Comparison of ENCODE assay signal across 1 cellular context in the genomic region with DNA sequence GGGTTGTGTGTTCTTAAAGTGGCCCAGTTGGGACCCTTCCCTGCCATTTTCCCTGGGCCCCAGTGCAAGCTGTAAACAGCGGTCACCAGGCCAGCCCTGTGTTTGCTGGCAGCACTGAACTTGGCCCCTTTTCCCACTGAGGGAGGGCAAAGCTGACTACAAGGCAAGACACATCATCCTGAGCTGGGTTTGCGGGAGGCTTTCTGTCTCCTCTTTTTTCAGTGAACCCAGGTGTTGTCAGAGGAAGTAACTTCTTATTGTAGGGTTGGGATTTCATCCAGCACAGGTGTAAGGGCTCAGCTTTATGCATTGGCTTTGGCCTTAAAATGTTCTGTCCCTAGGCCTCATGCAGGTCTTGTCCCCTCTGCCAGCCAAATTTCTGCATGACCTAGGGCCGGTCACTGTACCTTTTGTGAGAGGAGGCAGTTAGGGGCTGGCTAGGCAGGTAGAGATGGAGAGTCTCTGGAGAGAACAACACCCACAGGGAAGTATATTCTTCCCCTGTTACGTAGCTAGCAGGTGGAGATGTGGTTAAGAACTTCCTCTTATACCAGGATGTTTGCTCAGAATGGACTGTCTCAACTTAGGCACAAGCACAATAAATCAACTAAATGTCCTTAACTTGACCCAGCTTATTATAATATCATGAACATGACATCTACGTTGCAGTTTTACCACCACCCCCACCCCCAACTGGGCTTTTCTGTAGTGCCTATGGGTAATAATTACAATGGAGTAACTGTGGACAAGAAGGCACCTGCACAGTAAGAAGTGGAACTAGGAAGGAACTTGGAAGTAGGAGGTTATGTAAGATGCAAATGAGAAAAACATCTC.
TF ChIP-seq lines count a peak whose summit lies in the region.

No MANE protein-coding gene starts in this region.

TF ChIP-seq in GM12878, 131 proteins besides CTCF, POLR2A, EP300 and RAD21 (continued from another document and continues in another):
- TF ChIP-seq NKRF (conservative IDR thresholded peaks at IDR 0.05) (0 out of 2 replicates have a peak, but pooled peaks have one; percentile 29), FOXK2 (IDR thresholded peaks at IDR 0.05) (no peak), NFYA (IDR thresholded peaks at IDR 0.05; ENCODE audit: borderline replicate concordance, low read depth, low read length) (no peak), CUX1 (IDR thresholded peaks at IDR 0.05; ENCODE audit: insufficient replicate concordance, low read depth, low read length) (no peak), SPI1 (IDR thresholded peaks at IDR 0.05; ENCODE audit: borderline replicate concordance, insufficient read depth, low read depth, low read length) (peak; percentile 44; the same call in 1 of the 2 replicates), TARDBP (IDR thresholded peaks at IDR 0.05; ENCODE audit: borderline replicate concordance) (no peak), ZNF217 (IDR thresholded peaks at IDR 0.05) (0 out of 2 replicates have a peak, but pooled peaks have one; percentile 27), BHLHE40 (IDR thresholded peaks at IDR 0.05; ENCODE audit: borderline replicate concordance in 1 of 2, low read depth in 2 of 2, low read length in 1 of 2) (peak in 1 of 2 experiments; percentile 75; a peak in 3 of 4 replicates), POLR2AphosphoS5 (IDR thresholded peaks at IDR 0.05; ENCODE audit: low read length) (0 out of 2 replicates have a peak, but pooled peaks have one; percentile 30), HDAC6 (IDR thresholded peaks at IDR 0.05; ENCODE audit: unreplicated experiment) (peak; percentile 46), ETV6 (conservative IDR thresholded peaks at IDR 0.05 in 1 of 2, IDR thresholded peaks at IDR 0.05 in 1 of 2; ENCODE audit: borderline replicate concordance in 1 of 2, low read depth in 1 of 2) (peak in 1 of 2 experiments; percentile 95; a peak in 2 of 4 replicates), ATF7 (IDR thresholded peaks at IDR 0.05; ENCODE audit: low read depth) (peak; percentile 89), SMAD1 (IDR thresholded peaks at IDR 0.05; ENCODE audit: low read depth, partially characterized antibody) (no peak), KAT2A (conservative IDR thresholded peaks at IDR 0.05; ENCODE audit: control insufficient read depth, low read depth, low read length) (no peak), SKIL (IDR thresholded peaks at IDR 0.05; ENCODE audit: low read depth, poor library complexity, severe bottlenecking) (peak; percentile 76), SUPT20H (IDR thresholded peaks at IDR 0.05; ENCODE audit: borderline replicate concordance, control insufficient read depth, low read depth, low read length) (no peak), GABPA (IDR thresholded peaks at IDR 0.05; ENCODE audit: low read depth) (0 out of 2 replicates have a peak, but pooled peaks have one; percentile 44), RUNX3 (IDR thresholded peaks at IDR 0.05; ENCODE audit: low read length) (peak; percentile 96), DPF2 (IDR thresholded peaks at IDR 0.05) (peak; percentile 84), ASH2L (IDR thresholded peaks at IDR 0.05; ENCODE audit: borderline replicate concordance, low read depth) (no peak), ZBED1 (IDR thresholded peaks at IDR 0.05; ENCODE audit: borderline replicate concordance) (peak; percentile 91; the same call in 1 of the 2 replicates), ELK1 (IDR thresholded peaks at IDR 0.05; ENCODE audit: low read depth, low read length) (no peak), ZZZ3 (IDR thresholded peaks at IDR 0.05; ENCODE audit: control insufficient read depth, insufficient read length, low read depth) (no peak), PBX3 (IDR thresholded peaks at IDR 0.05; ENCODE audit: insufficient replicate concordance, low read depth, low read length) (no peak), WRNIP1 (IDR thresholded peaks at IDR 0.05; ENCODE audit: borderline replicate concordance, low read depth, low read length) (no peak), BACH1 (IDR thresholded peaks at IDR 0.05; ENCODE audit: borderline replicate concordance) (no peak), SIN3A (IDR thresholded peaks at IDR 0.05; ENCODE audit: low read depth, low read length) (no peak), NFIC (IDR thresholded peaks at IDR 0.05; ENCODE audit: low read depth, low read length) (peak; percentile 91), RCOR1 (conservative IDR thresholded peaks at IDR 0.05; ENCODE audit: low read depth, low read length) (0 out of 2 replicates have a peak, but pooled peaks have one; percentile 36), SP1 (IDR thresholded peaks at IDR 0.05; ENCODE audit: low read depth, low read length) (peak; percentile 56), FOXM1 (IDR thresholded peaks at IDR 0.05; ENCODE audit: low read depth, low read length) (peak; percentile 93), SMC3 (IDR thresholded peaks at IDR 0.05; ENCODE audit: borderline replicate concordance, low read length) (no peak; the same call in 1 of the 2 replicates), CBX3 (IDR thresholded peaks at IDR 0.05; ENCODE audit: borderline replicate concordance, low read depth) (no peak), KLF5 (IDR thresholded peaks at IDR 0.05; ENCODE audit: partially characterized antibody) (no peak), MEF2B (IDR thresholded peaks at IDR 0.05; ENCODE audit: partially characterized antibody, poor library complexity, severe bottlenecking) (peak; percentile 91)
- TF ChIP-seq, protein P1, sequence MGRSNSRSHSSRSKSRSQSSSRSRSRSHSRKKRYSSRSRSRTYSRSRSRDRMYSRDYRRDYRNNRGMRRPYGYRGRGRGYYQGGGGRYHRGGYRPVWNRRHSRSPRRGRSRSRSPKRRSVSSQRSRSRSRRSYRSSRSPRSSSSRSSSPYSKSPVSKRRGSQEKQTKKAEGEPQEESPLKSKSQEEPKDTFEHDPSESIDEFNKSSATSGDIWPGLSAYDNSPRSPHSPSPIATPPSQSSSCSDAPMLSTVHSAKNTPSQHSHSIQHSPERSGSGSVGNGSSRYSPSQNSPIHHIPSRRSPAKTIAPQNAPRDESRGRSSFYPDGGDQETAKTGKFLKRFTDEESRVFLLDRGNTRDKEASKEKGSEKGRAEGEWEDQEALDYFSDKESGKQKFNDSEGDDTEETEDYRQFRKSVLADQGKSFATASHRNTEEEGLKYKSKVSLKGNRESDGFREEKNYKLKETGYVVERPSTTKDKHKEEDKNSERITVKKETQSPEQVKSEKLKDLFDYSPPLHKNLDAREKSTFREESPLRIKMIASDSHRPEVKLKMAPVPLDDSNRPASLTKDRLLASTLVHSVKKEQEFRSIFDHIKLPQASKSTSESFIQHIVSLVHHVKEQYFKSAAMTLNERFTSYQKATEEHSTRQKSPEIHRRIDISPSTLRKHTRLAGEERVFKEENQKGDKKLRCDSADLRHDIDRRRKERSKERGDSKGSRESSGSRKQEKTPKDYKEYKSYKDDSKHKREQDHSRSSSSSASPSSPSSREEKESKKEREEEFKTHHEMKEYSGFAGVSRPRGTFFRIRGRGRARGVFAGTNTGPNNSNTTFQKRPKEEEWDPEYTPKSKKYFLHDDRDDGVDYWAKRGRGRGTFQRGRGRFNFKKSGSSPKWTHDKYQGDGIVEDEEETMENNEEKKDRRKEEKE (IDR thresholded peaks at IDR 0.05), result no peak
- TF ChIP-seq, protein P2, sequence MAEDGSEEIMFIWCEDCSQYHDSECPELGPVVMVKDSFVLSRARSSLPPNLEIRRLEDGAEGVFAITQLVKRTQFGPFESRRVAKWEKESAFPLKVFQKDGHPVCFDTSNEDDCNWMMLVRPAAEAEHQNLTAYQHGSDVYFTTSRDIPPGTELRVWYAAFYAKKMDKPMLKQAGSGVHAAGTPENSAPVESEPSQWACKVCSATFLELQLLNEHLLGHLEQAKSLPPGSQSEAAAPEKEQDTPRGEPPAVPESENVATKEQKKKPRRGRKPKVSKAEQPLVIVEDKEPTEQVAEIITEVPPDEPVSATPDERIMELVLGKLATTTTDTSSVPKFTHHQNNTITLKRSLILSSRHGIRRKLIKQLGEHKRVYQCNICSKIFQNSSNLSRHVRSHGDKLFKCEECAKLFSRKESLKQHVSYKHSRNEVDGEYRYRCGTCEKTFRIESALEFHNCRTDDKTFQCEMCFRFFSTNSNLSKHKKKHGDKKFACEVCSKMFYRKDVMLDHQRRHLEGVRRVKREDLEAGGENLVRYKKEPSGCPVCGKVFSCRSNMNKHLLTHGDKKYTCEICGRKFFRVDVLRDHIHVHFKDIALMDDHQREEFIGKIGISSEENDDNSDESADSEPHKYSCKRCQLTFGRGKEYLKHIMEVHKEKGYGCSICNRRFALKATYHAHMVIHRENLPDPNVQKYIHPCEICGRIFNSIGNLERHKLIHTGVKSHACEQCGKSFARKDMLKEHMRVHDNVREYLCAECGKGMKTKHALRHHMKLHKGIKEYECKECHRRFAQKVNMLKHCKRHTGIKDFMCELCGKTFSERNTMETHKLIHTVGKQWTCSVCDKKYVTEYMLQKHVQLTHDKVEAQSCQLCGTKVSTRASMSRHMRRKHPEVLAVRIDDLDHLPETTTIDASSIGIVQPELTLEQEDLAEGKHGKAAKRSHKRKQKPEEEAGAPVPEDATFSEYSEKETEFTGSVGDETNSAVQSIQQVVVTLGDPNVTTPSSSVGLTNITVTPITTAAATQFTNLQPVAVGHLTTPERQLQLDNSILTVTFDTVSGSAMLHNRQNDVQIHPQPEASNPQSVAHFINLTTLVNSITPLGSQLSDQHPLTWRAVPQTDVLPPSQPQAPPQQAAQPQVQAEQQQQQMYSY (CRISPR knock-in tag; IDR thresholded peaks at IDR 0.05), result peak; percentile 98
